In genomic region chr2:61854435-61855177, GRCh38 we compare ENCODE assay signal across 8 cellular contexts. TPM values are rescaled to one million over a fixed set of nuclear protein-coding genes. Genes with fewer than 3 reads are reported as not detected.
DNase-seq lines count a peak whose midpoint lies in the region; ATAC-seq and TF ChIP-seq lines count a peak whose summit lies in the region.

No MANE protein-coding gene starts in this region.

- WGBS in heart left ventricle, 4 donors: 0 to 1% (median 1%) methylated on average over 26 to 33 of the region's 33 CpGs

- intact Hi-C loops in heart left ventricle (cut with DNase I): loop anchor here in 4 of 10 donors (1.0 to 5.0 kb wide), 6 partner anchors 34 to 317 kb away; partner anchors contain the start of genes XPO1 (in 2 of the 4) and CCT4 (in 1 of the 4)

- TF ChIP-seq CTCF in GM12873 (IDR thresholded peaks at IDR 0.05; ENCODE audit: insufficient read depth, low read depth, low read length, missing control alignments) (peak; percentile 5), SU-DHL-6 (IDR thresholded peaks at IDR 0.05; ENCODE audit: insufficient read depth, low read length, poor library complexity, severe bottlenecking) (no peak), heart left ventricle (IDR thresholded peaks at IDR 0.05) (no peak), type B pancreatic cell (conservative IDR thresholded peaks at IDR 0.05) (peak; percentile 14)

- peaks cover 0 to 17% (median 7%) of the 10 kb centered on the region in 12 donors for H3K4me1 ChIP-seq in heart left ventricle

- H3K4me1 Mint-ChIP-seq in activated naive CD8-positive, alpha-beta T cell treated with anti-CD3 and anti-CD28 coated beads, Interleukin-2, amount 50 U/mL, for 24 hours: peaks cover 29% of the 10 kb centered on the region
- peaks cover 11% of the 10 kb centered on the region for H3K4me1 Mint-ChIP-seq in type B pancreatic cell (ENCODE audit: unreplicated experiment)

- peak overlapping the region; percentile 79 for H2AFZ ChIP-seq in SU-DHL-6 (ENCODE audit: low read depth, low read length, severe bottlenecking)

- H3K27ac Mint-ChIP-seq in activated naive CD8-positive, alpha-beta T cell treated with anti-CD3 and anti-CD28 coated beads, Interleukin-2, amount 50 U/mL, for 24 hours: peak overlapping the region; percentile 86
- peak overlapping the region; percentile 89 for H3K27ac Mint-ChIP-seq in type B pancreatic cell

- DNase-seq in NCI-H128 (lab: John Stamatoyannopoulos, UW; ENCODE audit: unreplicated experiment) (peak; percentile 96), heart left ventricle (peak; percentile 84 to 91 (median 89)), pons (ENCODE audit: low spot score) (peak; percentile 99), type B pancreatic cell (ENCODE audit: extremely low spot score, unreplicated experiment) (peak; percentile 87)
- DNase-seq in activated naive CD8-positive, alpha-beta T cell treated with anti-CD3 and anti-CD28 coated beads, Interleukin-2, amount 50 U/mL, for 24 hours: peak; percentile 83

- no peaks in the 10 kb centered on the region for H3K27me3 Mint-ChIP-seq in activated naive CD8-positive, alpha-beta T cell treated with anti-CD3 and anti-CD28 coated beads, Interleukin-2, amount 50 U/mL, for 24 hours
- no peaks in the 10 kb centered on the region for H3K27me3 Mint-ChIP-seq in type B pancreatic cell

- 0 out of 2 replicates have a peak, but pooled peaks cover 3% of the 10 kb centered on the region for H3F3A ChIP-seq in SU-DHL-6 (ENCODE audit: insufficient read depth)

- H3K36me3 ChIP-seq in SU-DHL-6 (ENCODE audit: low read length) (no peaks in the 10 kb centered on the region), heart left ventricle (no peaks in the 10 kb centered on the region)

- no peaks in the 10 kb centered on the region for H3K79me2 ChIP-seq in SU-DHL-6 (ENCODE audit: insufficient read depth, low read length)

- no peaks in the 10 kb centered on the region for H4K20me1 ChIP-seq in SU-DHL-6 (ENCODE audit: low read depth, low read length)

- H3K27ac ChIP-seq in SU-DHL-6 (ENCODE audit: low read depth, low read length) (peak overlapping the region; percentile 77), heart left ventricle (peak overlapping the region in 11 of 12 donors; percentile 62 to 87 (median 79))

- no peaks in the 10 kb centered on the region for H3K9me2 ChIP-seq in SU-DHL-6 (replicated peaks; ENCODE audit: insufficient read depth, low read length)

- H3K27me3 ChIP-seq in SU-DHL-6 (ENCODE audit: low read length) (no peaks in the 10 kb centered on the region), heart left ventricle (no peaks in the 10 kb centered on the region)

- H3K36me3 Mint-ChIP-seq in activated naive CD8-positive, alpha-beta T cell treated with anti-CD3 and anti-CD28 coated beads, Interleukin-2, amount 50 U/mL, for 24 hours (ENCODE audit: low read depth): no peaks in the 10 kb centered on the region
- H3K36me3 Mint-ChIP-seq in type B pancreatic cell: no peaks in the 10 kb centered on the region

- peak in 1 of 2 donors; percentile 15 for TF ChIP-seq POLR2A in heart left ventricle (IDR thresholded peaks at IDR 0.05)

- peak overlapping the region; percentile 82 for H3K4me2 ChIP-seq in SU-DHL-6 (ENCODE audit: low read depth, low read length, poor library complexity, severe bottlenecking)

- H3K9me3 ChIP-seq in SU-DHL-6 (ENCODE audit: insufficient read depth, low read length) (no peaks in the 10 kb centered on the region), heart left ventricle (no peaks in the 10 kb centered on the region)

- H3K9ac ChIP-seq in SU-DHL-6 (ENCODE audit: low read length): peak overlapping the region; percentile 69

- H3K4me3 Mint-ChIP-seq in activated naive CD8-positive, alpha-beta T cell treated with anti-CD3 and anti-CD28 coated beads, Interleukin-2, amount 50 U/mL, for 24 hours: peak overlapping the region; percentile 92
- H3K4me3 Mint-ChIP-seq in type B pancreatic cell: peak overlapping the region; percentile 95

- ATAC-seq in HG02759 (IDR thresholded peaks at IDR 0.05; ENCODE audit: unreplicated experiment) (peak; percentile 84), heart left ventricle (peak; percentile 94 to 97 (median 96))
- peak; percentile 93 for ATAC-seq in activated naive CD8-positive, alpha-beta T cell treated with anti-CD3 and anti-CD28 coated beads, Interleukin-2, amount 50 U/mL, for 24 hours

- H3K9me3 Mint-ChIP-seq in activated naive CD8-positive, alpha-beta T cell treated with anti-CD3 and anti-CD28 coated beads, Interleukin-2, amount 50 U/mL, for 24 hours: no peaks in the 10 kb centered on the region
- no peaks in the 10 kb centered on the region for H3K9me3 Mint-ChIP-seq in type B pancreatic cell

- H3K4me3 ChIP-seq in SU-DHL-6 (ENCODE audit: insufficient read depth, low read length, poor library complexity, severe bottlenecking): peak overlapping the region; percentile 78
- peak overlapping the region; percentile 55 to 88 (median 71) for H3K4me3 ChIP-seq in heart left ventricle

RNA-seq across cellular contexts. Expression of gene FAM161A, which starts 0.7 kb away (rescaled TPM):
- total RNA-seq in heart left ventricle (1 to 10 TPM in 8 of 9 donors, under 1 TPM in 1; 0.56 to 2.9 (median 2.3) TPM), type B pancreatic cell (ENCODE audit: low replicate concordance) (3.6 and 12.3 TPM in 2 replicates)
- polyA plus RNA-seq in heart left ventricle: 1 to 10 TPM in 1 of 2 donors, under 1 TPM in 1; 0.84 to 4.4 TPM

RNA-seq across cellular contexts. Expression of gene CCT4, which starts 33.9 kb away (rescaled TPM):
- total RNA-seq in heart left ventricle (100 to 1,000 TPM in 4 of 9 donors, 10 to 100 TPM in 5; 50.1 to 130 (median 96.9) TPM), type B pancreatic cell (ENCODE audit: low replicate concordance) (146 and 204 TPM in 2 replicates)
- polyA plus RNA-seq in heart left ventricle: 100 to 1,000 TPM in 1 of 2 donors, 10 to 100 TPM in 1; 42.1 to 170 TPM

RNA-seq across cellular contexts. Expression of gene COMMD1, which starts 50.9 kb away (rescaled TPM):
- total RNA-seq in heart left ventricle: 10 to 100 TPM; 50.1 to 79.6 (median 64.2) TPM
- 10 to 100 TPM; 71.4 to 99.5 TPM for polyA plus RNA-seq in heart left ventricle
- 43.6 and 46.8 TPM in 2 replicates for total RNA-seq in type B pancreatic cell (ENCODE audit: low replicate concordance)

Comparison
In these comparisons a context has a peak if more than half of its experiments do, and no peak if none do; other contexts are left out.
1. Peak in every context shown above with its lines: DNase-seq, ATAC-seq, H3K4me3 ChIP-seq and H3K27ac ChIP-seq.
2. CTCF ChIP-seq: peak in GM12873 (single experiment) and type B pancreatic cell (single experiment); none in SU-DHL-6 (single experiment) and heart left ventricle (0 of 12).